23 cellular contexts compared by ENCODE assay signal in genomic region chr3:69628956-69629355, GRCh38.
"Had no signal": no experiment of that assay in that cellular context is flagged by ENCODE, and none has a peak within 500 bp of the region (broad histone marks: within the 10 kb centered on the region; RNA-seq: fewer than 3 reads in every experiment).

No MANE protein-coding gene starts in this region.

- H3K79me2 ChIP-seq: hepatocyte had no signal

- H3K27me3 Mint-ChIP-seq: activated B cell treated with CpG ODN at 0.5 μM for 24 hours; activated CD4-positive, alpha-beta memory T cell treated with anti-CD3 and anti-CD28 coated beads for 36 hours; activated naive CD4-positive, alpha-beta T cell treated with anti-CD3 and anti-CD28 coated beads, Interleukin-2, amount 10 ng/mL, durations not matched to agents 7 days and 5 days; dendritic cell treated with granulocyte-macrophage colony-stimulating factor and Interleukin-4, amounts not matched to agents 40 ng/mL and 50 ng/mL, for 4 days had no signal

- DNase-seq: activated B cell treated with CpG ODN at 0.5 μM for 24 hours; activated CD4-positive, alpha-beta memory T cell treated with anti-CD3 and anti-CD28 coated beads for 36 hours; activated CD4-positive, alpha-beta T cell treated with anti-CD3 and anti-CD28 coated beads for 48 hours; activated effector memory CD4-positive, alpha-beta T cell treated with anti-CD3 and anti-CD28 coated beads, Interleukin-2, amount 50 U/mL, for 16 hours; activated naive CD4-positive, alpha-beta T cell treated with anti-CD3 and anti-CD28 coated beads, Interleukin-2, amount 10 ng/mL, durations not matched to agents 7 days and 5 days; activated T-cell treated with anti-CD3 and anti-CD28 coated beads, Interleukin-2, amount 50 U/mL, for 72 hours; amygdala; effector CD4-positive, alpha-beta T cell; erythroblast; foreskin melanocyte; immature natural killer cell; kidney glomerular epithelial cell; left ventricle myocardium inferior; naive thymus-derived CD8-positive, alpha-beta T cell; spleen; stimulated activated CD4-positive, alpha-beta T cell treated with anti-CD3 and anti-CD28 coated beads, Interleukin-4, amount 100 ng/mL, for 1 hour; stimulated activated naive CD4-positive, alpha-beta T cell; T1000; upper lobe of right lung had no signal

- H2AFZ ChIP-seq: hepatocyte had no signal

- H3K36me3 Mint-ChIP-seq: activated CD4-positive, alpha-beta memory T cell treated with anti-CD3 and anti-CD28 coated beads for 36 hours; activated naive CD4-positive, alpha-beta T cell treated with anti-CD3 and anti-CD28 coated beads, Interleukin-2, amount 10 ng/mL, durations not matched to agents 7 days and 5 days; immature natural killer cell had no signal

- H3K4me3 Mint-ChIP-seq: activated B cell treated with CpG ODN at 0.5 μM for 24 hours; activated CD4-positive, alpha-beta memory T cell treated with anti-CD3 and anti-CD28 coated beads for 36 hours; activated naive CD4-positive, alpha-beta T cell treated with anti-CD3 and anti-CD28 coated beads, Interleukin-2, amount 10 ng/mL, durations not matched to agents 7 days and 5 days; activated T-cell treated with anti-CD3 and anti-CD28 coated beads, Interleukin-2, amount 50 U/mL, for 72 hours; dendritic cell treated with granulocyte-macrophage colony-stimulating factor and Interleukin-4, amounts not matched to agents 40 ng/mL and 50 ng/mL, for 4 days; immature natural killer cell; naive thymus-derived CD8-positive, alpha-beta T cell; T-helper 1 cell treated with Interleukin-12 subunit alpha and Interleukin-12 subunit beta and Interleukin-4 antibody, amounts not matched to agents 30 μg/mL and 1 μg/mL, for 36 hours had no signal

- H3K9me3 ChIP-seq: upper lobe of right lung had no signal

- H3K4me3 ChIP-seq: hepatocyte, left ventricle myocardium inferior, right atrium auricular region, spleen, upper lobe of right lung had no signal

- H3K27me3 ChIP-seq: hepatocyte, right atrium auricular region, spleen, upper lobe of right lung had no signal

- H3K27ac ChIP-seq: hepatocyte, left ventricle myocardium inferior, right atrium auricular region, spleen, upper lobe of right lung had no signal

- H3K4me2 ChIP-seq: hepatocyte had no signal

- H3K4me1 ChIP-seq: left ventricle myocardium inferior, right atrium auricular region, upper lobe of right lung had no signal

- ATAC-seq: activated T-cell treated with anti-CD3 and anti-CD28 coated beads, Interleukin-2, amount 50 U/mL, for 72 hours; naive thymus-derived CD8-positive, alpha-beta T cell; upper lobe of right lung had no signal

- H3K4me1 Mint-ChIP-seq: activated B cell treated with CpG ODN at 0.5 μM for 24 hours; activated naive CD4-positive, alpha-beta T cell treated with anti-CD3 and anti-CD28 coated beads, Interleukin-2, amount 10 ng/mL, durations not matched to agents 7 days and 5 days; immature natural killer cell; naive thymus-derived CD8-positive, alpha-beta T cell had no signal

- H3K36me3 ChIP-seq: left ventricle myocardium inferior, right atrium auricular region, spleen, upper lobe of right lung had no signal

- H3K27ac Mint-ChIP-seq: activated B cell treated with CpG ODN at 0.5 μM for 24 hours; activated CD4-positive, alpha-beta memory T cell treated with anti-CD3 and anti-CD28 coated beads for 36 hours; activated naive CD4-positive, alpha-beta T cell treated with anti-CD3 and anti-CD28 coated beads, Interleukin-2, amount 10 ng/mL, durations not matched to agents 7 days and 5 days; activated T-cell treated with anti-CD3 and anti-CD28 coated beads, Interleukin-2, amount 50 U/mL, for 72 hours; dendritic cell treated with granulocyte-macrophage colony-stimulating factor and Interleukin-4, amounts not matched to agents 40 ng/mL and 50 ng/mL, for 4 days; immature natural killer cell; naive thymus-derived CD8-positive, alpha-beta T cell; T-helper 1 cell treated with Interleukin-12 subunit alpha and Interleukin-12 subunit beta and Interleukin-4 antibody, amounts not matched to agents 30 μg/mL and 1 μg/mL, for 36 hours had no signal
